In genomic region chr2:9310390-9310789, GRCh38 we compare ENCODE assay signal across 10 cellular contexts.
DNase-seq lines count a peak whose midpoint lies in the region; ATAC-seq and TF ChIP-seq lines count a peak whose summit lies in the region.
"Had no signal": no experiment of that assay in that cellular context is flagged by ENCODE, and none has a peak within 500 bp of the region (broad histone marks: within the 10 kb centered on the region; RNA-seq: fewer than 3 reads in every experiment).

No MANE protein-coding gene starts in this region.

- no peaks in the 10 kb centered on the region for H3K36me3 Mint-ChIP-seq in activated CD8-positive, alpha-beta T cell treated with anti-CD3 and anti-CD28 coated beads, Interleukin-2, amount 10 ng/mL, durations not matched to agents 7 days and 5 days (ENCODE audit: low read depth)

- no peak overlapping the region for H2BK120ac ChIP-seq in mesenchymal stem cell (ENCODE audit: low read depth, low read length)

- peaks cover 1% of the 10 kb centered on the region for H3K4me1 Mint-ChIP-seq in activated CD8-positive, alpha-beta T cell treated with anti-CD3 and anti-CD28 coated beads, Interleukin-2, amount 10 ng/mL, durations not matched to agents 7 days and 5 days (ENCODE audit: low read depth)

- peak overlapping the region in 1 of 2 experiments; percentile 17 for H3K4ac ChIP-seq in mesenchymal stem cell (ENCODE audit: low read depth in 1 of 2, low read length in 2 of 2)

- no peak overlapping the region for H2BK15ac ChIP-seq in mesenchymal stem cell (ENCODE audit: low read depth, poor library complexity, severe bottlenecking)

- DNase-seq in DMS 273 (lab: John Stamatoyannopoulos, UW; ENCODE audit: unreplicated experiment) (peak; percentile 23), DMS 273 treated with DMSO at 0.1 percent for 48 hours (lab: John Stamatoyannopoulos, UW) (no peak), coronary artery (ENCODE audit: low spot score) (peak; percentile 84), mesenchymal stem cell (peak; percentile 85), vagina (ENCODE audit: extremely low spot score in 2 of 2) (no peak), NCI-H524 treated with DMSO at 0.1 percent for 48 hours (lab: John Stamatoyannopoulos, UW) (no peak), NCI-H1694 treated with DMSO at 0.1 percent for 48 hours (lab: John Stamatoyannopoulos, UW) (no peak)
- DNase-seq in activated CD8-positive, alpha-beta T cell treated with anti-CD3 and anti-CD28 coated beads, Interleukin-2, amount 10 ng/mL, durations not matched to agents 7 days and 5 days = no peak
- DNase-seq: NCI-H2107 had no signal

- CTCF ChIA-PET in activated CD8-positive, alpha-beta T cell treated with anti-CD3 and anti-CD28 coated beads, Interleukin-2, amount 10 ng/mL, durations not matched to agents 7 days and 5 days (lab: Charles Lee) = no interaction called here

- H3K9me3 ChIP-seq in mesenchymal stem cell (ENCODE audit: control insufficient read depth, low read length) (no peaks in the 10 kb centered on the region), vagina (no peaks in the 10 kb centered on the region)

- H3K4me3 ChIP-seq in coronary artery (no peak overlapping the region), mesenchymal stem cell (ENCODE audit: insufficient read depth in 1 of 2, low read depth in 1 of 2, low read length in 2 of 2) (peak overlapping the region in 1 of 2 experiments; percentile 50), vagina (no peak overlapping the region)

- H2BK5ac ChIP-seq in mesenchymal stem cell (ENCODE audit: low read depth, low read length, poor library complexity, severe bottlenecking) = no peak overlapping the region

- no peak for ATAC-seq in activated CD8-positive, alpha-beta T cell treated with anti-CD3 and anti-CD28 coated beads, Interleukin-2, amount 10 ng/mL, durations not matched to agents 7 days and 5 days

- intact Hi-C loops in vagina (cut with DNase I) = loop anchor here (10.0 kb wide), 2 partner anchors 46 to 106 kb away; partner anchors contain the start of gene ASAP2

- H3K14ac ChIP-seq in mesenchymal stem cell (ENCODE audit: low read length in 2 of 2) = no peak overlapping the region

- H3K9me3 Mint-ChIP-seq in activated CD8-positive, alpha-beta T cell treated with anti-CD3 and anti-CD28 coated beads, Interleukin-2, amount 10 ng/mL, durations not matched to agents 7 days and 5 days (ENCODE audit: insufficient read depth) = no peaks in the 10 kb centered on the region

- no peak overlapping the region for H3K27ac Mint-ChIP-seq in activated CD8-positive, alpha-beta T cell treated with anti-CD3 and anti-CD28 coated beads, Interleukin-2, amount 10 ng/mL, durations not matched to agents 7 days and 5 days

- no peak overlapping the region for H4K8ac ChIP-seq in mesenchymal stem cell (ENCODE audit: low read length)

- H3K4me1 ChIP-seq in mesenchymal stem cell (ENCODE audit: control insufficient read depth, insufficient read depth, low read depth, low read length) (peaks cover 28% of the 10 kb centered on the region), vagina (peaks cover 57% of the 10 kb centered on the region)

- TF ChIP-seq POLR2A in vagina (IDR thresholded peaks at IDR 0.05) = no peak

- H3K4me3 Mint-ChIP-seq in activated CD8-positive, alpha-beta T cell treated with anti-CD3 and anti-CD28 coated beads, Interleukin-2, amount 10 ng/mL, durations not matched to agents 7 days and 5 days = no peak overlapping the region

- no peak overlapping the region for H2AFZ ChIP-seq in mesenchymal stem cell (ENCODE audit: low read depth, low read length)

- H3K36me3 ChIP-seq in mesenchymal stem cell (ENCODE audit: control insufficient read depth in 1 of 2, insufficient read depth in 2 of 2, low read depth in 1 of 2, low read length in 2 of 2) = no peaks in the 10 kb centered on the region
- no peaks in the 10 kb centered on the region for H3K36me3 ChIP-seq in vagina

- H3K4me2 ChIP-seq in mesenchymal stem cell (ENCODE audit: low read length, poor library complexity, severe bottlenecking) = no peak overlapping the region

- H2BK12ac ChIP-seq in mesenchymal stem cell (ENCODE audit: low read length in 2 of 2) = no peak overlapping the region

- H2AK5ac ChIP-seq in mesenchymal stem cell (ENCODE audit: low read length, severe bottlenecking) = no peak overlapping the region

- peak overlapping the region; percentile 79 for H3K9ac ChIP-seq in mesenchymal stem cell (ENCODE audit: low read length)

- peak overlapping the region in 1 of 2 experiments; percentile 52 for H3K18ac ChIP-seq in mesenchymal stem cell (ENCODE audit: low read depth in 1 of 2, low read length in 2 of 2)

- H3K27ac ChIP-seq in coronary artery (peak overlapping the region; percentile 80 to 89), mesenchymal stem cell (ENCODE audit: low read length, poor library complexity, severe bottlenecking) (peak overlapping the region; percentile 72), vagina (peak overlapping the region; percentile 89)
- H3K27ac ChIP-seq: 22Rv1 had no signal

- TF ChIP-seq CTCF in coronary artery (IDR thresholded peaks at IDR 0.05) (no peak), vagina (IDR thresholded peaks at IDR 0.05) (no peak)

- H4K91ac ChIP-seq in mesenchymal stem cell (ENCODE audit: low read length) = no peak overlapping the region

- peaks cover 17% of the 10 kb centered on the region for H3K79me1 ChIP-seq in mesenchymal stem cell (replicated peaks; ENCODE audit: low read length, poor library complexity, severe bottlenecking)

- H3K27me3 ChIP-seq in mesenchymal stem cell (ENCODE audit: control insufficient read depth in 1 of 2, insufficient read depth in 1 of 2, low read length in 2 of 2) (no peaks in the 10 kb centered on the region), vagina (no peaks in the 10 kb centered on the region)

- H3K27me3 Mint-ChIP-seq in activated CD8-positive, alpha-beta T cell treated with anti-CD3 and anti-CD28 coated beads, Interleukin-2, amount 10 ng/mL, durations not matched to agents 7 days and 5 days (ENCODE audit: low read depth) = peaks cover 2% of the 10 kb centered on the region

- POLR2A ChIA-PET in activated CD8-positive, alpha-beta T cell treated with anti-CD3 and anti-CD28 coated beads, Interleukin-2, amount 10 ng/mL, durations not matched to agents 7 days and 5 days (lab: Charles Lee) = no interaction called here

- no peak overlapping the region for H3K23ac ChIP-seq in mesenchymal stem cell (ENCODE audit: low read length in 2 of 2)

Comparison
In these comparisons a context has a peak if more than half of its experiments do, and no peak if none do; other contexts are left out.
1. DNase-seq: peak in DMS 273 (single experiment), coronary artery (single experiment) and mesenchymal stem cell (single experiment); none in DMS 273 treated with DMSO at 0.1 percent for 48 hours (single experiment), vagina (0 of 2), NCI-H524 treated with DMSO at 0.1 percent for 48 hours (single experiment), NCI-H1694 treated with DMSO at 0.1 percent for 48 hours (single experiment) and activated CD8-positive, alpha-beta T cell treated with anti-CD3 and anti-CD28 coated beads, Interleukin-2, amount 10 ng/mL, durations not matched to agents 7 days and 5 days (single experiment).
2. Peak in every context shown above with its lines, with median percentiles within 50 percentile points of each other: H3K27ac ChIP-seq.